Comparison of ENCODE assay signal across 11 cellular contexts in genomic region chr3:120498947-120499346, GRCh38. TPM values are rescaled to one million over a fixed set of nuclear protein-coding genes. Genes with fewer than 3 reads are reported as not detected.
A peak's percentile ranks its signal among the peaks of the same experiment; 100 is the strongest.
DNase-seq lines count a peak whose midpoint lies in the region; ATAC-seq and TF ChIP-seq lines count a peak whose summit lies in the region.
"Had no signal": no experiment of that assay in that cellular context is flagged by ENCODE, and none has a peak within 500 bp of the region (broad histone marks: within the 10 kb centered on the region; RNA-seq: fewer than 3 reads in every experiment).

No MANE protein-coding gene starts in this region.

- peaks cover 19% of the 10 kb centered on the region for H3K4me1 ChIP-seq in SJCRH30

- no peak for ATAC-seq in esophagus mucosa

- H3K9me3 ChIP-seq in SJCRH30 (replicated peaks), result peaks cover 7% of the 10 kb centered on the region

- TF ChIP-seq CTCF in BJ (IDR thresholded peaks at IDR 0.05; ENCODE audit: insufficient read depth, low read depth, low read length), result no peak
- TF ChIP-seq CTCF in fibroblast of pulmonary artery (IDR thresholded peaks at IDR 0.05; ENCODE audit: low read length, missing control alignments), result no peak

- CTCF ChIA-PET in BJ (lab: Yijun Ruan, JAX), result interaction anchor here (0.7 to 1.2 kb wide), 4 partner anchors 8 to 60 kb away, joined by 3 to 5 read pairs (median 4); no protein-coding TSS in a partner anchor

- DNase-seq in BJ (ENCODE audit: low read depth) (peak; percentile 99), SJCRH30 (peak; percentile 22 to 40), fibroblast of pulmonary artery (ENCODE audit: low read depth) (peak; percentile 98), non-pigmented ciliary epithelial cell (ENCODE audit: low read depth) (peak; percentile 98), NCI-H1436 (lab: John Stamatoyannopoulos, UW) (no peak), medulla oblongata (ENCODE audit: extremely low spot score) (no peak)
- DNase-seq in stimulated activated CD4-positive, alpha-beta T cell treated with anti-CD3 and anti-CD28 coated beads, Interleukin-2, amount 100 ng/mL, for 48 hours, result no peak
- DNase-seq: activated naive CD8-positive, alpha-beta T cell treated with anti-CD3 and anti-CD28 coated beads for 36 hours; DND-41 had no signal

- H3K36me3 ChIP-seq in BJ (ENCODE audit: control insufficient read depth, insufficient read depth, low read length), result no peaks in the 10 kb centered on the region
- no peaks in the 10 kb centered on the region; the same call in 1 of the 2 replicates for H3K36me3 ChIP-seq in SJCRH30

- no peaks in the 10 kb centered on the region for H3K27me3 ChIP-seq in BJ (ENCODE audit: control insufficient read depth, insufficient read depth, low read length)
- no peaks in the 10 kb centered on the region for H3K27me3 ChIP-seq in SJCRH30

- POLR2A ChIA-PET in BJ (lab: Charles Lee), result interaction anchor here (1.3 kb wide), 1 partner anchor 49 kb away, joined by 14 read pairs; no protein-coding TSS in a partner anchor

- H3K4me3 ChIP-seq in BJ (ENCODE audit: low read depth, low read length), result no peak overlapping the region
- no peak overlapping the region for H3K4me3 ChIP-seq in SJCRH30
- no peak overlapping the region for H3K4me3 ChIP-seq in fibroblast of pulmonary artery (replicated peaks; ENCODE audit: low read depth, low read length)

- no peak overlapping the region for H3K27ac ChIP-seq in SJCRH30
- H3K27ac ChIP-seq: KMS-11 had no signal

RNA-seq across cellular contexts. Expression of gene FSTL1, which starts 48.2 kb away (rescaled TPM):
- polyA plus RNA-seq in BJ (2011; rRNA removed), result 3,514 and 4,020 TPM in 2 replicates
- 1,152 and 1,696 TPM in 2 replicates for polyA minus RNA-seq in BJ (2011; rRNA and poly(A)+ RNA removed)
- total RNA-seq in SJCRH30 (2014; rRNA removed; shearing (Covaris generic)), result 148 and 164 TPM in 2 replicates
- total RNA-seq in esophagus mucosa, result 15.8 TPM

Comparison
In these comparisons a context has a peak if more than half of its experiments do, and no peak if none do; other contexts are left out.
1. DNase-seq: peak in BJ (single experiment), SJCRH30 (2 of 2), fibroblast of pulmonary artery (single experiment) and non-pigmented ciliary epithelial cell (single experiment); none in stimulated activated CD4-positive, alpha-beta T cell treated with anti-CD3 and anti-CD28 coated beads, Interleukin-2, amount 100 ng/mL, for 48 hours (0 of 2), NCI-H1436 (single experiment) and medulla oblongata (single experiment).